Comparison of ENCODE assay signal across 33 cellular contexts in genomic region chr20:52727740-52728456, GRCh38.
"Had no signal": no experiment of that assay in that cellular context is flagged by ENCODE, and none has a peak within 500 bp of the region (broad histone marks: within the 10 kb centered on the region; RNA-seq: fewer than 3 reads in every experiment).

No MANE protein-coding gene starts in this region.

- DNase-seq: activated B cell treated with CpG ODN at 0.5 μM for 24 hours; activated CD4-positive, alpha-beta T cell treated with anti-CD3 and anti-CD28 coated beads for 48 hours; activated CD4-positive, alpha-beta T cell treated with anti-CD3 and anti-CD28 coated beads, Interleukin-2, amount 50 U/mL, for 1 hour; activated CD4-positive, alpha-beta T cell treated with anti-CD3 and anti-CD28 coated beads, Interleukin-2, amount 50 U/mL, for 48 hours; activated CD8-positive, alpha-beta memory T cell treated with anti-CD3 and anti-CD28 coated beads for 24 hours; activated CD8-positive, alpha-beta T cell treated with anti-CD3 and anti-CD28 coated beads for 36 hours; activated effector memory CD4-positive, alpha-beta T cell treated with Interleukin-2 at 50 U/mL for 16 hours; activated gamma-delta T cell treated with Interleukin-2 at 50 U/mL for 16 hours; activated naive CD4-positive, alpha-beta T cell treated with anti-CD3 and anti-CD28 coated beads, Interleukin-2, amount 50 U/mL, for 16 hours; activated naive CD4-positive, alpha-beta T cell treated with Interleukin-2 at 50 U/mL for 16 hours; activated T-cell treated with anti-CD3 and anti-CD28 coated beads, Interleukin-2, amount 50 U/mL, for 4 hours; amniotic stem cell; aorta; body of pancreas; central memory CD4-positive, alpha-beta T cell; cerebellar nuclear complex; dorsolateral prefrontal cortex; effector memory CD4-positive, alpha-beta T cell; endodermal cell; foreskin keratinocyte; gastrocnemius medialis; SW 1271; T-cell; T-helper 9 cell; WERI-Rb-1 had no signal

- H3K27me3 Mint-ChIP-seq: activated B cell treated with CpG ODN at 0.5 μM for 24 hours; activated T-helper 17 cell treated with anti-CD3 and anti-CD28 coated beads, Interleukin-2, amount 50 U/mL, for 72 hours; dendritic cell treated with granulocyte-macrophage colony-stimulating factor and Interleukin-4, amounts not matched to agents 40 ng/mL and 50 ng/mL, for 4 days; T-cell had no signal

- H3K4me3 Mint-ChIP-seq: activated B cell treated with CpG ODN at 0.5 μM for 24 hours; activated CD8-positive, alpha-beta T cell treated with anti-CD3 and anti-CD28 coated beads for 36 hours; activated naive CD8-positive, alpha-beta T cell; activated T-cell treated with anti-CD3 and anti-CD28 coated beads, Interleukin-2, amount 50 U/mL, for 4 hours; activated T-helper 17 cell treated with anti-CD3 and anti-CD28 coated beads, Interleukin-2, amount 50 U/mL, for 72 hours; dendritic cell treated with granulocyte-macrophage colony-stimulating factor and Interleukin-4, amounts not matched to agents 40 ng/mL and 50 ng/mL, for 4 days; endodermal cell; T-cell; T-helper 1 cell treated with Interleukin-12 subunit alpha and Interleukin-12 subunit beta and Interleukin-4 antibody, amounts not matched to agents 30 μg/mL and 1 μg/mL, for 36 hours had no signal

- H3K36me3 Mint-ChIP-seq: T-cell had no signal

- H3K27ac Mint-ChIP-seq: activated B cell treated with CpG ODN at 0.5 μM for 24 hours; activated CD8-positive, alpha-beta T cell treated with anti-CD3 and anti-CD28 coated beads for 36 hours; activated naive CD8-positive, alpha-beta T cell; activated T-helper 17 cell treated with anti-CD3 and anti-CD28 coated beads, Interleukin-2, amount 50 U/mL, for 72 hours; dendritic cell treated with granulocyte-macrophage colony-stimulating factor and Interleukin-4, amounts not matched to agents 40 ng/mL and 50 ng/mL, for 4 days; endodermal cell; T-cell; T-helper 1 cell treated with Interleukin-12 subunit alpha and Interleukin-12 subunit beta and Interleukin-4 antibody, amounts not matched to agents 30 μg/mL and 1 μg/mL, for 36 hours had no signal

- ATAC-seq: activated CD4-positive, CD25-positive, alpha-beta regulatory T cell treated with anti-CD3 and anti-CD28 coated beads, Interleukin-2, amount 50 U/mL, for 24 hours; activated CD8-positive, alpha-beta T cell treated with anti-CD3 and anti-CD28 coated beads for 36 hours; activated T-cell treated with anti-CD3 and anti-CD28 coated beads, Interleukin-2, amount 50 U/mL, for 4 hours; activated T-helper 17 cell treated with anti-CD3 and anti-CD28 coated beads, Interleukin-2, amount 50 U/mL, for 72 hours; body of pancreas; esophagus mucosa; foreskin keratinocyte; gastrocnemius medialis; T-cell had no signal

- H3K4me1 Mint-ChIP-seq: activated B cell treated with CpG ODN at 0.5 μM for 24 hours; activated T-helper 17 cell treated with anti-CD3 and anti-CD28 coated beads, Interleukin-2, amount 50 U/mL, for 72 hours; endodermal cell had no signal

- H3K4me1 ChIP-seq: body of pancreas, foreskin keratinocyte, gastrocnemius medialis had no signal

- H3K36me3 ChIP-seq: cardiac muscle cell, gastrocnemius medialis, WERI-Rb-1 had no signal

- H3K4me3 ChIP-seq: body of pancreas, cardiac muscle cell, coronary artery, dorsolateral prefrontal cortex, gastrocnemius medialis had no signal

- H3K27ac ChIP-seq: body of pancreas, cardiac muscle cell, coronary artery, dorsolateral prefrontal cortex, foreskin keratinocyte, gastrocnemius medialis, WERI-Rb-1 had no signal

- H3K9me3 ChIP-seq: body of pancreas, gastrocnemius medialis had no signal

- H3K27me3 ChIP-seq: body of pancreas, cardiac muscle cell, foreskin keratinocyte, gastrocnemius medialis had no signal
